ENCODE assay signal across 3 cellular contexts in the genomic region with DNA sequence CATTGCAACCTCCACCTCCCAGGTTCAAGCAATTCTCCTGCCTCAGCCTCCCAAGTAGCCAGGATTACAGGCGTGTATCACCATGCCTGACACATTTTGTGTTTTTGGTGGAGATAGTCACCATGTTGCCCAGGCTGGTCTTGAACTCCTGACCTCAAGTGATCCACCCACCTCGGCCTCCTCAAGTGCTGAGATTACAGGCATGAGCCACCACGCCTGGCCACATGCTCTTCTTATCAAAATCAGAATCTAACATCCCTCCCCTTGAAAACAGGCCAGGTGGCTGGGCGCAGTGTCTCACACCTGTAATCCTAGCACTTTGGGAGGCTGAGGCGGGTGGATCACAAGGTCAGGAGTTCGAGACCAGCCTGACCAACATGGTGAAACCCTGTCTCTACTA. TPM values are rescaled to one million over a fixed set of nuclear protein-coding genes. Genes with fewer than 3 reads are reported as not detected.
"Had no signal": no experiment of that assay in that cellular context is flagged by ENCODE, and none has a peak within 500 bp of the region (broad histone marks: within the 10 kb centered on the region; RNA-seq: fewer than 3 reads in every experiment).

No MANE protein-coding gene starts in this region.

RNA-seq across cellular contexts. Expression of gene XIRP1, which starts 21.5 kb away (rescaled TPM):
- total RNA-seq: GM23248, H9, HT-29 had no signal
- polyA plus RNA-seq: GM23248 had no signal
